In genomic region chr12:128606538-128606937, GRCh38 we compare ENCODE assay signal across 34 cellular contexts.
"Had no signal": no experiment of that assay in that cellular context is flagged by ENCODE, and none has a peak within 500 bp of the region (broad histone marks: within the 10 kb centered on the region; RNA-seq: fewer than 3 reads in every experiment).

No MANE protein-coding gene starts in this region.

- FAIRE-seq: RCC 7860 had no signal

- H3K4me3 Mint-ChIP-seq: activated B cell treated with CpG ODN at 0.5 μM for 24 hours; activated CD4-positive, alpha-beta memory T cell treated with anti-CD3 and anti-CD28 coated beads, Interleukin-2, amount 10 ng/mL, durations not matched to agents 7 days and 5 days; activated CD8-positive, alpha-beta memory T cell treated with anti-CD3 and anti-CD28 coated beads, Interleukin-2, amount 10 ng/mL, durations not matched to agents 7 days and 5 days; activated naive CD4-positive, alpha-beta T cell treated with anti-CD3 and anti-CD28 coated beads, Interleukin-2, amount 10 ng/mL, durations not matched to agents 7 days and 5 days; activated naive CD8-positive, alpha-beta T cell treated with anti-CD3 and anti-CD28 coated beads for 36 hours had no signal

- H3K27ac ChIP-seq: brain microvascular endothelial cell, PC-9, RWPE1, VCaP had no signal

- H3K4me1 Mint-ChIP-seq: activated B cell treated with CpG ODN at 0.5 μM for 24 hours; activated CD4-positive, alpha-beta memory T cell treated with anti-CD3 and anti-CD28 coated beads, Interleukin-2, amount 10 ng/mL, durations not matched to agents 7 days and 5 days; activated CD8-positive, alpha-beta memory T cell treated with anti-CD3 and anti-CD28 coated beads, Interleukin-2, amount 10 ng/mL, durations not matched to agents 7 days and 5 days; activated naive CD4-positive, alpha-beta T cell treated with anti-CD3 and anti-CD28 coated beads, Interleukin-2, amount 10 ng/mL, durations not matched to agents 7 days and 5 days; activated naive CD8-positive, alpha-beta T cell treated with anti-CD3 and anti-CD28 coated beads for 36 hours had no signal

- H3K36me3 ChIP-seq: brain microvascular endothelial cell, MG63 had no signal

- H3K27me3 ChIP-seq: brain microvascular endothelial cell, MG63 had no signal

- H3K27me3 Mint-ChIP-seq: activated CD4-positive, alpha-beta memory T cell treated with anti-CD3 and anti-CD28 coated beads, Interleukin-2, amount 10 ng/mL, durations not matched to agents 7 days and 5 days; activated CD8-positive, alpha-beta memory T cell treated with anti-CD3 and anti-CD28 coated beads, Interleukin-2, amount 10 ng/mL, durations not matched to agents 7 days and 5 days; activated naive CD4-positive, alpha-beta T cell treated with anti-CD3 and anti-CD28 coated beads, Interleukin-2, amount 10 ng/mL, durations not matched to agents 7 days and 5 days; activated naive CD8-positive, alpha-beta T cell treated with anti-CD3 and anti-CD28 coated beads for 36 hours had no signal

- H3K36me3 Mint-ChIP-seq: activated CD8-positive, alpha-beta memory T cell treated with anti-CD3 and anti-CD28 coated beads, Interleukin-2, amount 10 ng/mL, durations not matched to agents 7 days and 5 days; activated naive CD4-positive, alpha-beta T cell treated with anti-CD3 and anti-CD28 coated beads, Interleukin-2, amount 10 ng/mL, durations not matched to agents 7 days and 5 days; activated naive CD8-positive, alpha-beta T cell treated with anti-CD3 and anti-CD28 coated beads for 36 hours had no signal

- H3K4me3 ChIP-seq: MG63, PC-9 had no signal

- H3K9me3 Mint-ChIP-seq: activated B cell treated with CpG ODN at 0.5 μM for 24 hours; activated naive CD8-positive, alpha-beta T cell treated with anti-CD3 and anti-CD28 coated beads for 36 hours had no signal

- H3K4me2 ChIP-seq: PC-9 had no signal

- H3K9me3 ChIP-seq: MG63 had no signal

- ATAC-seq: activated CD8-positive, alpha-beta memory T cell treated with anti-CD3 and anti-CD28 coated beads, Interleukin-2, amount 10 ng/mL, durations not matched to agents 7 days and 5 days; Right ventricle myocardium inferior had no signal

- H3K27ac Mint-ChIP-seq: activated B cell treated with CpG ODN at 0.5 μM for 24 hours; activated CD4-positive, alpha-beta memory T cell treated with anti-CD3 and anti-CD28 coated beads, Interleukin-2, amount 10 ng/mL, durations not matched to agents 7 days and 5 days; activated CD8-positive, alpha-beta memory T cell treated with anti-CD3 and anti-CD28 coated beads, Interleukin-2, amount 10 ng/mL, durations not matched to agents 7 days and 5 days; activated naive CD4-positive, alpha-beta T cell treated with anti-CD3 and anti-CD28 coated beads, Interleukin-2, amount 10 ng/mL, durations not matched to agents 7 days and 5 days; activated naive CD8-positive, alpha-beta T cell treated with anti-CD3 and anti-CD28 coated beads for 36 hours had no signal

- DNase-seq: activated B cell treated with CpG ODN at 0.5 μM for 24 hours; activated CD4-positive, alpha-beta memory T cell treated with anti-CD3 and anti-CD28 coated beads, Interleukin-2, amount 10 ng/mL, durations not matched to agents 7 days and 5 days; activated CD4-positive, alpha-beta T cell treated with anti-CD3 and anti-CD28 coated beads for 4 hours; activated CD4-positive, CD25-positive, alpha-beta regulatory T cell treated with anti-CD3 and anti-CD28 coated beads, Interleukin-2, amount 50 U/mL, for 72 hours; activated CD8-positive, alpha-beta memory T cell treated with anti-CD3 and anti-CD28 coated beads for 24 hours; activated CD8-positive, alpha-beta memory T cell treated with anti-CD3 and anti-CD28 coated beads, Interleukin-2, amount 10 ng/mL, durations not matched to agents 7 days and 5 days; activated CD8-positive, alpha-beta memory T cell treated with anti-CD3 and anti-CD28 coated beads, Interleukin-2, amount 50 U/mL, for 48 hours; activated effector memory CD4-positive, alpha-beta T cell treated with Interleukin-2 at 50 U/mL for 16 hours; activated naive CD4-positive, alpha-beta T cell treated with anti-CD3 and anti-CD28 coated beads, Interleukin-2, amount 10 ng/mL, durations not matched to agents 7 days and 5 days; activated naive CD8-positive, alpha-beta T cell treated with anti-CD3 and anti-CD28 coated beads for 36 hours; activated T-cell treated with anti-CD3 and anti-CD28 coated beads, Interleukin-2, amount 50 U/mL, for 48 hours; amniotic stem cell; aorta; central memory CD4-positive, alpha-beta T cell; Kasumi-1; NCI-H1048; NCI-H1436 treated with DMSO at 0.1 percent for 48 hours; NCI-H1694 treated with DMSO at 0.1 percent for 48 hours; NCI-H2029; NCI-H2171; NCI-H526; NCI-H748 treated with DMSO at 0.1 percent for 48 hours; NK-92 treated with Interleukin-12 subunit alpha and Interleukin-12 subunit beta, amount 100 ng/mL, for 24 hours; PC-9; SIG-M5; SW 1271; T-helper 1 cell; T-helper 9 cell had no signal
